1 cellular context compared by ENCODE assay signal in genomic region chr19:44499559-44499958, GRCh38.
A peak's percentile ranks its signal among the peaks of the same experiment; 100 is the strongest.
TF ChIP-seq lines count a peak whose summit lies in the region.

No MANE protein-coding gene starts in this region.

TF ChIP-seq in HepG2, 621 proteins besides CTCF, POLR2A, EP300 and RAD21:
- TF ChIP-seq MTERF4 (CRISPR knock-in tag; IDR thresholded peaks at IDR 0.05) (0 out of 2 replicates have a peak, but pooled peaks have one; percentile 28), KMT2A (CRISPR knock-in tag; IDR thresholded peaks at IDR 0.05) (no peak), ZNF709 (CRISPR knock-in tag; IDR thresholded peaks at IDR 0.05) (peak; percentile 34; the same call in 1 of the 2 replicates), ZNF572 (CRISPR knock-in tag; IDR thresholded peaks at IDR 0.05) (0 out of 2 replicates have a peak, but pooled peaks have one; percentile 20), TFE3 (CRISPR knock-in tag; IDR thresholded peaks at IDR 0.05) (no peak), ZNF563 (CRISPR knock-in tag; IDR thresholded peaks at IDR 0.05) (peak; percentile 19; the same call in 1 of the 2 replicates), ZNF446 (CRISPR knock-in tag; IDR thresholded peaks at IDR 0.05) (peak; percentile 31; the same call in 1 of the 2 replicates)
